ENCODE assay signal across 1 cellular context in genomic region chr2:237964578-237965404, GRCh38.
TF ChIP-seq lines count a peak whose summit lies in the region.

No MANE protein-coding gene starts in this region.

TF ChIP-seq in GM23338, 12 proteins besides CTCF, POLR2A, EP300 and RAD21 (continued from another document):
- no peak for TF ChIP-seq ZNF462 (CRISPR knock-in tag; IDR thresholded peaks at IDR 0.05)
